Comparison of ENCODE assay signal across 40 cellular contexts in genomic region chr11:117130879-117131278, GRCh38.
"Had no signal": no experiment of that assay in that cellular context is flagged by ENCODE, and none has a peak within 500 bp of the region (broad histone marks: within the 10 kb centered on the region; RNA-seq: fewer than 3 reads in every experiment).

No MANE protein-coding gene starts in this region.

- H3K36me3 Mint-ChIP-seq: activated CD4-positive, alpha-beta memory T cell treated with anti-CD3 and anti-CD28 coated beads for 36 hours; activated CD8-positive, alpha-beta memory T cell treated with anti-CD3 and anti-CD28 coated beads, Interleukin-2, amount 10 ng/mL, durations not matched to agents 7 days and 5 days; activated naive CD4-positive, alpha-beta T cell treated with anti-CD3 and anti-CD28 coated beads, Interleukin-2, amount 50 U/mL, for 24 hours; activated naive CD8-positive, alpha-beta T cell treated with anti-CD3 and anti-CD28 coated beads for 36 hours; brain had no signal

- H3K4me3 Mint-ChIP-seq: activated CD4-positive, alpha-beta memory T cell treated with anti-CD3 and anti-CD28 coated beads for 36 hours; activated CD4-positive, alpha-beta T cell treated with anti-CD3 and anti-CD28 coated beads for 36 hours; activated CD4-positive, alpha-beta T cell treated with anti-CD3 and anti-CD28 coated beads, Interleukin-2, amount 10 ng/mL, durations not matched to agents 24 days and 14 days; activated CD8-positive, alpha-beta memory T cell treated with anti-CD3 and anti-CD28 coated beads, Interleukin-2, amount 10 ng/mL, durations not matched to agents 7 days and 5 days; activated CD8-positive, alpha-beta T cell treated with anti-CD3 and anti-CD28 coated beads, Interleukin-2, amount 10 ng/mL, durations not matched to agents 7 days and 5 days; activated naive CD4-positive, alpha-beta T cell treated with anti-CD3 and anti-CD28 coated beads for 36 hours; activated naive CD4-positive, alpha-beta T cell treated with anti-CD3 and anti-CD28 coated beads, Interleukin-2, amount 50 U/mL, for 24 hours; activated naive CD8-positive, alpha-beta T cell treated with anti-CD3 and anti-CD28 coated beads for 36 hours; activated naive CD8-positive, alpha-beta T cell treated with anti-CD3 and anti-CD28 coated beads, Interleukin-2, amount 50 U/mL, for 24 hours; activated T-helper 1 cell treated with anti-CD3 and anti-CD28 coated beads, Interleukin-12 subunit alpha, Interleukin-12 subunit beta, Interleukin-2, Interleukin-4 antibody, amounts not matched to agents 30 ng/mL and 10 ng/mL and 1 ng/mL, durations not matched to agents 14 hours and 24 hours and 36 hours; brain; dendritic cell treated with granulocyte-macrophage colony-stimulating factor and Interleukin-4, amounts not matched to agents 40 ng/mL and 50 ng/mL, for 4 days; endodermal cell; T-helper 17 cell; T-helper 2 cell treated with Interferon-gamma antibody and Interleukin-4, amounts not matched to agents 5 μg/mL and 100 μg/mL, for 36 hours had no signal

- H3K4me3 ChIP-seq: adrenal gland, breast epithelium, cardiac muscle cell, coronary artery, dorsolateral prefrontal cortex, esophagus muscularis mucosa, gastrocnemius medialis, heart right ventricle had no signal

- H3K27ac Mint-ChIP-seq: activated CD4-positive, alpha-beta memory T cell treated with anti-CD3 and anti-CD28 coated beads for 36 hours; activated CD4-positive, alpha-beta T cell treated with anti-CD3 and anti-CD28 coated beads for 36 hours; activated CD4-positive, alpha-beta T cell treated with anti-CD3 and anti-CD28 coated beads, Interleukin-2, amount 10 ng/mL, durations not matched to agents 24 days and 14 days; activated CD8-positive, alpha-beta memory T cell treated with anti-CD3 and anti-CD28 coated beads, Interleukin-2, amount 10 ng/mL, durations not matched to agents 7 days and 5 days; activated CD8-positive, alpha-beta T cell treated with anti-CD3 and anti-CD28 coated beads, Interleukin-2, amount 10 ng/mL, durations not matched to agents 7 days and 5 days; activated naive CD4-positive, alpha-beta T cell treated with anti-CD3 and anti-CD28 coated beads for 36 hours; activated naive CD4-positive, alpha-beta T cell treated with anti-CD3 and anti-CD28 coated beads, Interleukin-2, amount 50 U/mL, for 24 hours; activated naive CD8-positive, alpha-beta T cell treated with anti-CD3 and anti-CD28 coated beads for 36 hours; activated naive CD8-positive, alpha-beta T cell treated with anti-CD3 and anti-CD28 coated beads, Interleukin-2, amount 50 U/mL, for 24 hours; activated T-helper 1 cell treated with anti-CD3 and anti-CD28 coated beads, Interleukin-12 subunit alpha, Interleukin-12 subunit beta, Interleukin-2, Interleukin-4 antibody, amounts not matched to agents 30 ng/mL and 10 ng/mL and 1 ng/mL, durations not matched to agents 14 hours and 24 hours and 36 hours; activated T-helper 2 cell treated with anti-CD3 and anti-CD28 coated beads, Interferon-gamma antibody, Interleukin-2, Interleukin-4, amounts not matched to agents 10 μg/mL and 5 μg/mL and 100 μg/mL, durations not matched to agents 14 hours and 24 hours and 36 hours; brain; dendritic cell treated with granulocyte-macrophage colony-stimulating factor and Interleukin-4, amounts not matched to agents 40 ng/mL and 50 ng/mL, for 4 days; endodermal cell; T-helper 17 cell; T-helper 2 cell treated with Interferon-gamma antibody and Interleukin-4, amounts not matched to agents 5 μg/mL and 100 μg/mL, for 36 hours had no signal

- H3K9me3 ChIP-seq: adrenal gland, breast epithelium, esophagus muscularis mucosa, gastrocnemius medialis, heart right ventricle had no signal

- H3K36me3 ChIP-seq: adrenal gland, breast epithelium, cardiac muscle cell, esophagus muscularis mucosa, gastrocnemius medialis, heart right ventricle, WERI-Rb-1 had no signal

- DNase-seq: activated CD4-positive, alpha-beta memory T cell treated with anti-CD3 and anti-CD28 coated beads for 36 hours; activated CD4-positive, alpha-beta T cell treated with anti-CD3 and anti-CD28 coated beads for 36 hours; activated CD4-positive, alpha-beta T cell treated with anti-CD3 and anti-CD28 coated beads, Interleukin-2, amount 10 ng/mL, durations not matched to agents 24 days and 14 days; activated CD4-positive, CD25-positive, alpha-beta regulatory T cell; activated CD4-positive, CD25-positive, alpha-beta regulatory T cell treated with anti-CD3 and anti-CD28 coated beads, Interleukin-2, amount 50 U/mL, for 72 hours; activated CD8-positive, alpha-beta memory T cell treated with anti-CD3 and anti-CD28 coated beads, Interleukin-2, amount 10 ng/mL, durations not matched to agents 7 days and 5 days; activated CD8-positive, alpha-beta memory T cell treated with anti-CD3 and anti-CD28 coated beads, Interleukin-2, amount 50 U/mL, for 4 hours; activated CD8-positive, alpha-beta T cell treated with anti-CD3 and anti-CD28 coated beads, Interleukin-2, amount 10 ng/mL, durations not matched to agents 7 days and 5 days; activated effector memory CD4-positive, alpha-beta T cell treated with anti-CD3 and anti-CD28 coated beads, Interleukin-2, amount 50 U/mL, for 16 hours; activated naive CD4-positive, alpha-beta T cell treated with anti-CD3 and anti-CD28 coated beads for 36 hours; activated naive CD8-positive, alpha-beta T cell treated with anti-CD3 and anti-CD28 coated beads for 36 hours; activated naive CD8-positive, alpha-beta T cell treated with anti-CD3 and anti-CD28 coated beads, Interleukin-2, amount 50 U/mL, for 24 hours; activated T-cell treated with anti-CD3 and anti-CD28 coated beads, Interleukin-2, amount 50 U/mL, for 1 hour; activated T-cell treated with anti-CD3 and anti-CD28 coated beads, Interleukin-2, amount 50 U/mL, for 48 hours; adrenal gland; amygdala; aorta; central memory CD4-positive, alpha-beta T cell; cerebellar nuclear complex; dorsolateral prefrontal cortex; effector memory CD4-positive, alpha-beta T cell; endodermal cell; erythroblast; foreskin keratinocyte; gastrocnemius medialis; heart right ventricle; T-helper 1 cell; T-helper 17 cell; T1000; WERI-Rb-1 had no signal

- H3K9me3 Mint-ChIP-seq: activated CD4-positive, alpha-beta memory T cell treated with anti-CD3 and anti-CD28 coated beads for 36 hours; activated CD4-positive, alpha-beta T cell treated with anti-CD3 and anti-CD28 coated beads, Interleukin-2, amount 10 ng/mL, durations not matched to agents 24 days and 14 days; activated naive CD4-positive, alpha-beta T cell treated with anti-CD3 and anti-CD28 coated beads for 36 hours; activated naive CD4-positive, alpha-beta T cell treated with anti-CD3 and anti-CD28 coated beads, Interleukin-2, amount 50 U/mL, for 24 hours; activated naive CD8-positive, alpha-beta T cell treated with anti-CD3 and anti-CD28 coated beads for 36 hours; activated naive CD8-positive, alpha-beta T cell treated with anti-CD3 and anti-CD28 coated beads, Interleukin-2, amount 50 U/mL, for 24 hours; activated T-helper 1 cell treated with anti-CD3 and anti-CD28 coated beads, Interleukin-12 subunit alpha, Interleukin-12 subunit beta, Interleukin-2, Interleukin-4 antibody, amounts not matched to agents 30 ng/mL and 10 ng/mL and 1 ng/mL, durations not matched to agents 14 hours and 24 hours and 36 hours; activated T-helper 2 cell treated with anti-CD3 and anti-CD28 coated beads, Interferon-gamma antibody, Interleukin-2, Interleukin-4, amounts not matched to agents 10 μg/mL and 5 μg/mL and 100 μg/mL, durations not matched to agents 14 hours and 24 hours and 36 hours; brain; dendritic cell treated with granulocyte-macrophage colony-stimulating factor and Interleukin-4, amounts not matched to agents 40 ng/mL and 50 ng/mL, for 4 days; endodermal cell; T-helper 2 cell treated with Interferon-gamma antibody and Interleukin-4, amounts not matched to agents 5 μg/mL and 100 μg/mL, for 36 hours had no signal

- H3K4me1 ChIP-seq: adrenal gland, breast epithelium, esophagus muscularis mucosa, foreskin keratinocyte, gastrocnemius medialis, heart right ventricle had no signal

- H3K4me1 Mint-ChIP-seq: activated CD4-positive, alpha-beta T cell treated with anti-CD3 and anti-CD28 coated beads for 36 hours; activated naive CD4-positive, alpha-beta T cell treated with anti-CD3 and anti-CD28 coated beads, Interleukin-2, amount 50 U/mL, for 24 hours; activated naive CD8-positive, alpha-beta T cell treated with anti-CD3 and anti-CD28 coated beads for 36 hours; activated naive CD8-positive, alpha-beta T cell treated with anti-CD3 and anti-CD28 coated beads, Interleukin-2, amount 50 U/mL, for 24 hours; endodermal cell had no signal

- ATAC-seq: activated CD4-positive, alpha-beta T cell treated with anti-CD3 and anti-CD28 coated beads for 36 hours; activated CD8-positive, alpha-beta memory T cell treated with anti-CD3 and anti-CD28 coated beads, Interleukin-2, amount 10 ng/mL, durations not matched to agents 7 days and 5 days; activated CD8-positive, alpha-beta T cell treated with anti-CD3 and anti-CD28 coated beads, Interleukin-2, amount 10 ng/mL, durations not matched to agents 7 days and 5 days; activated naive CD8-positive, alpha-beta T cell treated with anti-CD3 and anti-CD28 coated beads, Interleukin-2, amount 50 U/mL, for 24 hours; foreskin keratinocyte; gastrocnemius medialis; heart right ventricle; T-helper 17 cell had no signal

- H3K27ac ChIP-seq: adrenal gland, breast epithelium, cardiac muscle cell, coronary artery, dorsolateral prefrontal cortex, esophagus muscularis mucosa, foreskin keratinocyte, gastrocnemius medialis, heart right ventricle, WERI-Rb-1 had no signal

- H3K27me3 Mint-ChIP-seq: activated naive CD4-positive, alpha-beta T cell treated with anti-CD3 and anti-CD28 coated beads, Interleukin-2, amount 50 U/mL, for 24 hours; activated naive CD8-positive, alpha-beta T cell treated with anti-CD3 and anti-CD28 coated beads for 36 hours; T-helper 17 cell had no signal

- H3K27me3 ChIP-seq: adrenal gland, breast epithelium, dorsolateral prefrontal cortex, esophagus muscularis mucosa, gastrocnemius medialis, heart right ventricle had no signal
